28 cellular contexts compared by ENCODE assay signal in genomic region chr9:80806675-80807074, GRCh38.
DNase-seq lines count a peak whose midpoint lies in the region; ATAC-seq, FAIRE-seq and TF ChIP-seq lines count a peak whose summit lies in the region.
"Had no signal": no experiment of that assay in that cellular context is flagged by ENCODE, and none has a peak within 500 bp of the region (broad histone marks: within the 10 kb centered on the region; RNA-seq: fewer than 3 reads in every experiment).

No MANE protein-coding gene starts in this region.

- H3K4me3 ChIP-seq in PC-3 (ENCODE audit: low read length), result no peak overlapping the region
- no peak overlapping the region for H3K4me3 ChIP-seq in naive thymus-derived CD4-positive, alpha-beta T cell (ENCODE audit: low read length)
- H3K4me3 ChIP-seq: BLaER1, GM12878 had no signal

- no peak overlapping the region for H3K27ac Mint-ChIP-seq in naive thymus-derived CD4-positive, alpha-beta T cell
- H3K27ac Mint-ChIP-seq: CD14-positive monocyte; CD4-positive, alpha-beta memory T cell; CD4-positive, CD25-positive, alpha-beta regulatory T cell; CD8-positive, alpha-beta memory T cell had no signal

- no peaks in the 10 kb centered on the region for H3K27me3 Mint-ChIP-seq in naive thymus-derived CD4-positive, alpha-beta T cell
- H3K27me3 Mint-ChIP-seq: CD4-positive, alpha-beta memory T cell; CD4-positive, CD25-positive, alpha-beta regulatory T cell; CD8-positive, alpha-beta memory T cell had no signal

- H3K4me3 Mint-ChIP-seq in naive thymus-derived CD4-positive, alpha-beta T cell, result no peak overlapping the region
- H3K4me3 Mint-ChIP-seq: CD14-positive monocyte; CD4-positive, alpha-beta memory T cell; CD4-positive, CD25-positive, alpha-beta regulatory T cell; CD8-positive, alpha-beta memory T cell had no signal

- H3K9me2 ChIP-seq in PC-3 (replicated peaks; ENCODE audit: low read length), result no peaks in the 10 kb centered on the region

- BruUV-seq in PC-3 (replicated peaks; lab: Mats Ljungman, UMichigan), result no TSS peak

- no peaks in the 10 kb centered on the region for H3K79me2 ChIP-seq in PC-3 (ENCODE audit: low read length)

- peak; percentile 82 for FAIRE-seq in endometrium (lab: Jason Lieb, UNC)
- FAIRE-seq: A204.1, GM12878, GM12892, GM18507 had no signal

- no peak overlapping the region for H3K9ac ChIP-seq in PC-3 (ENCODE audit: low read length)
- H3K9ac ChIP-seq: BLaER1 had no signal

- H3F3A ChIP-seq in PC-3 (ENCODE audit: low read length, unreplicated experiment), result no peaks in the 10 kb centered on the region

- H3K27ac ChIP-seq in PC-3 (ENCODE audit: low read length), result no peak overlapping the region
- H3K27ac ChIP-seq in naive thymus-derived CD4-positive, alpha-beta T cell (ENCODE audit: low read depth, low read length), result no peak overlapping the region
- H3K27ac ChIP-seq: BLaER1 had no signal

- no peak overlapping the region for H2AFZ ChIP-seq in PC-3 (ENCODE audit: low read length)

- no peak for TF ChIP-seq CTCF in PC-3 (conservative IDR thresholded peaks at IDR 0.05; ENCODE audit: low read depth, low read length)

- no peak overlapping the region for H3K4me2 ChIP-seq in PC-3 (ENCODE audit: low read length)
- H3K4me2 ChIP-seq: BLaER1 had no signal

- no peaks in the 10 kb centered on the region for H3K36me3 ChIP-seq in PC-3 (ENCODE audit: low read depth, low read length)
- no peaks in the 10 kb centered on the region for H3K36me3 ChIP-seq in naive thymus-derived CD4-positive, alpha-beta T cell (ENCODE audit: control insufficient read depth in 2 of 3, insufficient read depth in 3 of 3, low read length in 3 of 3)
- H3K36me3 ChIP-seq: BE2C, BLaER1 had no signal

- intact Hi-C loops in PC-3 (cut with micrococcal nuclease), result no loop called here
- intact Hi-C loops in naive thymus-derived CD4-positive, alpha-beta T cell (cut with micrococcal nuclease), result no loop called here

- CTCF ChIA-PET in PC-3 (lab: Charles Lee), result no interaction called here
- CTCF ChIA-PET in naive thymus-derived CD4-positive, alpha-beta T cell (lab: Charles Lee), result no interaction called here

- no peaks in the 10 kb centered on the region for H3K4me1 Mint-ChIP-seq in naive thymus-derived CD4-positive, alpha-beta T cell
- H3K4me1 Mint-ChIP-seq: CD14-positive monocyte; CD4-positive, alpha-beta memory T cell; CD4-positive, CD25-positive, alpha-beta regulatory T cell; CD8-positive, alpha-beta memory T cell had no signal

- H3K27me3 ChIP-seq in PC-3 (ENCODE audit: low read length), result no peaks in the 10 kb centered on the region
- H3K27me3 ChIP-seq in naive thymus-derived CD4-positive, alpha-beta T cell (ENCODE audit: control insufficient read depth in 2 of 2, insufficient read depth in 2 of 2, low read length in 2 of 2), result no peaks in the 10 kb centered on the region
- H3K27me3 ChIP-seq: BE2C, BLaER1 had no signal

- no peaks in the 10 kb centered on the region for H4K20me1 ChIP-seq in PC-3 (ENCODE audit: low read length)
- H4K20me1 ChIP-seq: BLaER1 had no signal

- POLR2A ChIA-PET in PC-3 (lab: Charles Lee; ENCODE audit: unreplicated experiment), result no interaction called here
- POLR2A ChIA-PET in naive thymus-derived CD4-positive, alpha-beta T cell (lab: Charles Lee), result no interaction called here

- H3K36me3 Mint-ChIP-seq in naive thymus-derived CD4-positive, alpha-beta T cell, result no peaks in the 10 kb centered on the region
- H3K36me3 Mint-ChIP-seq: CD14-positive monocyte; CD4-positive, alpha-beta memory T cell; CD4-positive, CD25-positive, alpha-beta regulatory T cell; CD8-positive, alpha-beta memory T cell had no signal

- DNase-seq in PC-3, result peak; percentile 38
- peak; percentile 36 for DNase-seq in fibroblast of peridontal ligament (ENCODE audit: extremely low read depth)
- DNase-seq in NCI-H446 (lab: John Stamatoyannopoulos, UW), result no peak
- DNase-seq in naive thymus-derived CD4-positive, alpha-beta T cell, result no peak
- DNase-seq: 8988T; ACHN; BE2C; C1 segment of cervical spinal cord; CD4-positive, alpha-beta memory T cell; CD4-positive, CD25-positive, alpha-beta regulatory T cell; CD8-positive, alpha-beta memory T cell; COR-L47; DMS 273 treated with DMSO at 0.1 percent for 48 hours; DMS153; DMS53; DMS79; DND-41; EL; GDM1 had no signal

- peaks cover 4% of the 10 kb centered on the region for H3K4me1 ChIP-seq in PC-3 (ENCODE audit: insufficient read depth, low read length)
- H3K4me1 ChIP-seq in naive thymus-derived CD4-positive, alpha-beta T cell (ENCODE audit: control insufficient read depth in 2 of 2, insufficient read depth in 2 of 2, low read length in 2 of 2), result no peaks in the 10 kb centered on the region
- H3K4me1 ChIP-seq: BE2C, BLaER1 had no signal

- peak; percentile 64 for ATAC-seq in PC-3
- ATAC-seq in HG02973 (IDR thresholded peaks at IDR 0.05; ENCODE audit: unreplicated experiment), result no peak
- no peak for ATAC-seq in HG03442 (IDR thresholded peaks at IDR 0.05; ENCODE audit: unreplicated experiment)
- no peak for ATAC-seq in naive thymus-derived CD4-positive, alpha-beta T cell
- ATAC-seq: GM12878 had no signal

- peaks cover 0 to 12% (median 0%) of the 10 kb centered on the region in 11 donors for H3K9me3 Mint-ChIP-seq in naive thymus-derived CD4-positive, alpha-beta T cell

- no peaks in the 10 kb centered on the region for H3K9me3 ChIP-seq in PC-3 (ENCODE audit: low read length)
- H3K9me3 ChIP-seq in naive thymus-derived CD4-positive, alpha-beta T cell (ENCODE audit: control insufficient read depth in 2 of 3, low read length in 3 of 3), result no peaks in the 10 kb centered on the region
- H3K9me3 ChIP-seq: BE2C, BLaER1 had no signal

Comparison
In these comparisons a context has a peak if more than half of its experiments do, and no peak if none do; other contexts are left out.
1. DNase-seq: peak in PC-3 (single experiment) and fibroblast of peridontal ligament (single experiment); none in NCI-H446 (0 of 2) and naive thymus-derived CD4-positive, alpha-beta T cell (0 of 9).